In the genomic region with DNA sequence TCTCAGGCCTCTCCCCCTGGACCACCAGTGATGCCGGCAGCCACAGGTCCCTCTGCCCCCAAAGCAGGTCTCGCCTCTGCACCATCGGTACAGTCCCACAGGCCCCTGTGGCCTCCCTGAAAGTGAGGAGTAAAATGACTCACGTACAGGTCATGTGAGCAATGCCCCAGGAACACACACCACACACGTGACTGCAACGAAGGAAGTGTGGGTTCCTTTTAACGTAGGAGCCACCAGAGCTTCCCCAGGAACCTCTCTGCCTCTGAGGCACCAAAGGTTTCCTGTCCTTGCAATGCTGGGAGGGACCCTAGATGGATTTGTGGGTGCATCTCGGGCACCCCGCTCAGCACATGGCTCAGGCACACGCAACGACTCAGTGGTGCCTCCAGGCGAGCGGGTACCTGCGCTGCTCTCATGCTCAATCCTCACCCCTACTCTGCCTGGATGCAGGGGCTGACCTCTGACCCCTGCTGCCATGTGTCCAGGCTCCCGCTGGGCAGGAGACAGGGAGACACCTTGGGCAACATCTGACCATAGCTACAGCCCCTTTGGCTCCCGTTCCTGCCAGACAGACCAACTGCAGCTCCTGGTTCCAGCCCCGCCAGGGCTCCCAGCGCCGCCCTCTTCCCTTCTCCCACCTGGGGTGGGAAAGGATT, we compare ENCODE assay signal across 9 cellular contexts.
DNase-seq lines count a peak whose midpoint lies in the region; ATAC-seq and TF ChIP-seq lines count a peak whose summit lies in the region.
"Had no signal": no experiment of that assay in that cellular context is flagged by ENCODE, and none has a peak within 500 bp of the region (broad histone marks: within the 10 kb centered on the region; RNA-seq: fewer than 3 reads in every experiment).

No MANE protein-coding gene starts in this region.

- ATAC-seq in CD8-positive, alpha-beta T cell, result peak; percentile 87
- ATAC-seq in Panc1 (no peak), HG03039 (IDR thresholded peaks at IDR 0.05; ENCODE audit: unreplicated experiment) (no peak)
- ATAC-seq: body of pancreas had no signal

- intact Hi-C loops in CD8-positive, alpha-beta T cell (cut with DNase I, micrococcal nuclease), result loop anchor here (2.0 to 10.0 kb wide), 4 partner anchors 15 to 389 kb away; no protein-coding TSS in a partner anchor
- intact Hi-C loops in Panc1 (cut with micrococcal nuclease; ENCODE audit: unreplicated experiment), result loop anchor here (5.0 to 10.0 kb wide), 3 partner anchors 129 to 301 kb away; no protein-coding TSS in a partner anchor
- intact Hi-C loops in transverse colon (cut with DNase I; ENCODE audit: low total_unique reads), result no loop called here

- TF ChIP-seq CTCF in CD8-positive, alpha-beta T cell (IDR thresholded peaks at IDR 0.05), result no peak
- TF ChIP-seq CTCF in Panc1 (IDR thresholded peaks at IDR 0.05), result no peak
- no peak for TF ChIP-seq CTCF in transverse colon (IDR thresholded peaks at IDR 0.05)

- no peaks in the 10 kb centered on the region for H3K9me3 Mint-ChIP-seq in CD8-positive, alpha-beta T cell

- H3K27me3 Mint-ChIP-seq in CD8-positive, alpha-beta T cell (ENCODE audit: low read depth), result no peaks in the 10 kb centered on the region

- peak in 6 of 7 experiments; percentile 35 to 71 (median 61) for DNase-seq in CD8-positive, alpha-beta T cell
- DNase-seq in Panc1 (ENCODE audit: low read depth, low spot score) (no peak), medulla oblongata (ENCODE audit: extremely low spot score) (peak; percentile 29), transverse colon (peak; percentile 20), HAP-1 (ENCODE audit: low spot score in 2 of 2) (no peak), DMS79 treated with DMSO at 0.1 percent for 48 hours (lab: John Stamatoyannopoulos, UW) (no peak)
- peak; percentile 41 for DNase-seq in activated effector memory CD4-positive, alpha-beta T cell treated with Interleukin-2 at 50 U/mL for 16 hours

- H3K4me3 ChIP-seq in CD8-positive, alpha-beta T cell (ENCODE audit: low read depth, low read length), result peak overlapping the region; percentile 51
- H3K4me3 ChIP-seq in Panc1 (ENCODE audit: low read depth in 2 of 2, low read length in 2 of 2), result no peak overlapping the region
- H3K4me3 ChIP-seq in transverse colon, result no peak overlapping the region
- no peak overlapping the region for H3K4me3 ChIP-seq in HAP-1
- H3K4me3 ChIP-seq: body of pancreas had no signal

- peaks cover 27% of the 10 kb centered on the region for H3K4me1 Mint-ChIP-seq in CD8-positive, alpha-beta T cell (ENCODE audit: low read depth)

- no peak for TF ChIP-seq EP300 in transverse colon (IDR thresholded peaks at IDR 0.05; ENCODE audit: low read depth)

- peaks cover 12% of the 10 kb centered on the region for H3K36me3 Mint-ChIP-seq in CD8-positive, alpha-beta T cell

- H3K36me3 ChIP-seq in CD8-positive, alpha-beta T cell (ENCODE audit: insufficient read depth, low read length), result no peaks in the 10 kb centered on the region
- H3K36me3 ChIP-seq in Panc1 (ENCODE audit: control insufficient read depth, insufficient read depth, low read length), result no peaks in the 10 kb centered on the region
- no peaks in the 10 kb centered on the region for H3K36me3 ChIP-seq in transverse colon
- H3K36me3 ChIP-seq in HAP-1 (replicated peaks), result no peaks in the 10 kb centered on the region

- no peak for TF ChIP-seq POLR2A in transverse colon (IDR thresholded peaks at IDR 0.05)

- H3K4me3 Mint-ChIP-seq in CD8-positive, alpha-beta T cell, result peak overlapping the region; percentile 81

- POLR2A ChIA-PET in CD8-positive, alpha-beta T cell (lab: Charles Lee), result interaction anchor here (0.7 kb wide), 1 partner anchor 124 kb away, joined by 3 read pairs; no protein-coding TSS in a partner anchor
- POLR2A ChIA-PET in Panc1 (lab: Charles Lee), result interaction anchor here (0.6 kb wide), 1 partner anchor 54 kb away, joined by 4 read pairs; no protein-coding TSS in a partner anchor

- no TSS peak for BruUV-seq in Panc1 (replicated peaks; lab: Mats Ljungman, UMichigan)

- peak overlapping the region; percentile 97 for H3K27ac Mint-ChIP-seq in CD8-positive, alpha-beta T cell

- peaks cover 24% of the 10 kb centered on the region for H3K4me1 ChIP-seq in CD8-positive, alpha-beta T cell (ENCODE audit: insufficient read depth, low read length)
- H3K4me1 ChIP-seq in Panc1 (ENCODE audit: control insufficient read depth, insufficient read depth, low read length) (peaks cover 59% of the 10 kb centered on the region), transverse colon (peaks cover 20 to 47% (median 24%) of the 10 kb centered on the region in 4 donors), HAP-1 (peaks cover 2% of the 10 kb centered on the region; the same call in 1 of the 2 replicates)

- WGBS in transverse colon (ENCODE audit: low coverage in 1 of 2), 2 donors, result 87 to 100% methylated on average over 3 to 19 of the region's 19 CpGs

- H3K9me3 ChIP-seq in CD8-positive, alpha-beta T cell (ENCODE audit: low read length), result no peaks in the 10 kb centered on the region
- H3K9me3 ChIP-seq in Panc1 (ENCODE audit: control insufficient read depth, insufficient read depth, low read depth, low read length) (no peaks in the 10 kb centered on the region), transverse colon (no peaks in the 10 kb centered on the region), HAP-1 (no peaks in the 10 kb centered on the region)
- H3K9me3 ChIP-seq: body of pancreas had no signal

- H3K27me3 ChIP-seq in CD8-positive, alpha-beta T cell (ENCODE audit: insufficient read depth, low read length), result no peaks in the 10 kb centered on the region
- H3K27me3 ChIP-seq in Panc1 (ENCODE audit: control insufficient read depth, insufficient read depth, low read length) (no peaks in the 10 kb centered on the region), transverse colon (no peaks in the 10 kb centered on the region), HAP-1 (ENCODE audit: low read depth) (no peaks in the 10 kb centered on the region)
- H3K27me3 ChIP-seq: body of pancreas had no signal

- CTCF ChIA-PET in CD8-positive, alpha-beta T cell (lab: Charles Lee), result interaction anchor here (0.7 to 6.0 kb wide), 7 partner anchors 12 to 388 kb away, joined by 3 to 54 read pairs (median 3); no protein-coding TSS in a partner anchor
- CTCF ChIA-PET in Panc1 (lab: Charles Lee), result no interaction called here

- peak overlapping the region; percentile 52 for H3K27ac ChIP-seq in CD8-positive, alpha-beta T cell (ENCODE audit: low read depth, low read length)
- H3K27ac ChIP-seq in Panc1 (ENCODE audit: low read length), result peak overlapping the region; percentile 85
- peak overlapping the region; percentile 70 to 83 (median 76) for H3K27ac ChIP-seq in transverse colon

- in situ Hi-C loops in Panc1 (cut with HindIII; ENCODE audit: low pct_unique_long_range_greater_than_20kb, low sequenced_read_pairs), result no loop called here
- in situ Hi-C loops in transverse colon (cut with MboI; ENCODE audit: low pct_ligation_motif_present in 1 of 4, low pct_unique_long_range_greater_than_20kb in 1 of 4, low sequenced_read_pairs in 3 of 4), result loop anchor here in 3 of 4 donors (25.0 kb wide), 1 partner anchor 394 kb away; no protein-coding TSS in a partner anchor
- in situ Hi-C loops in HAP-1 (cut with MboI; ENCODE audit: low sequenced_read_pairs), result no loop called here

Comparison
In these comparisons a context has a peak if more than half of its experiments do, and no peak if none do; other contexts are left out.
1. DNase-seq: peak in CD8-positive, alpha-beta T cell (6 of 7), activated effector memory CD4-positive, alpha-beta T cell treated with Interleukin-2 at 50 U/mL for 16 hours (single experiment), medulla oblongata (single experiment) and transverse colon (single experiment); none in Panc1 (single experiment), HAP-1 (0 of 2) and DMS79 treated with DMSO at 0.1 percent for 48 hours (single experiment).
2. in situ Hi-C loops: an anchor here in transverse colon (25.0 kb wide); none called in Panc1 and HAP-1.
3. Peak in every context shown above with its lines, with median percentiles within 50 percentile points of each other: H3K27ac ChIP-seq.